Comparison of ENCODE assay signal across 9 cellular contexts in genomic region chr10:98790817-98791216, GRCh38.
DNase-seq lines count a peak whose midpoint lies in the region; ATAC-seq and TF ChIP-seq lines count a peak whose summit lies in the region.
"Had no signal": no experiment of that assay in that cellular context is flagged by ENCODE, and none has a peak within 500 bp of the region (broad histone marks: within the 10 kb centered on the region; RNA-seq: fewer than 3 reads in every experiment).

No MANE protein-coding gene starts in this region.

- H3K79me2 ChIP-seq in KMS-11 (ENCODE audit: insufficient read depth, low read depth), result no peaks in the 10 kb centered on the region

- TF ChIP-seq RAD21 in liver (IDR thresholded peaks at IDR 0.05), result peak; percentile 57 to 60

- no peaks in the 10 kb centered on the region for H3K4me1 ChIP-seq in KMS-11 (ENCODE audit: low read depth, poor library complexity, severe bottlenecking)
- no peaks in the 10 kb centered on the region for H3K4me1 ChIP-seq in liver (ENCODE audit: control insufficient read depth in 4 of 4, insufficient read depth in 4 of 4, low read length in 3 of 4)

- TF ChIP-seq CTCF in KMS-11 (conservative IDR thresholded peaks at IDR 0.05; ENCODE audit: low read depth, low read length), result peak; percentile 42; the same call in 1 of the 2 replicates
- TF ChIP-seq CTCF in liver (IDR thresholded peaks at IDR 0.05; ENCODE audit: low read depth, low read length, missing input control), result peak; percentile 35

- no peaks in the 10 kb centered on the region for H4K20me1 ChIP-seq in KMS-11 (ENCODE audit: insufficient read depth)

- H3K4me2 ChIP-seq in KMS-11, result no peak overlapping the region

- H3K9ac ChIP-seq in KMS-11 (no peak overlapping the region), liver (ENCODE audit: low read depth in 1 of 2, low read length in 2 of 2) (no peak overlapping the region)

- ATAC-seq in HG03280 (IDR thresholded peaks at IDR 0.05; ENCODE audit: unreplicated experiment) (no peak), HG03469 (IDR thresholded peaks at IDR 0.05; ENCODE audit: unreplicated experiment) (no peak)
- ATAC-seq: mucosa of descending colon had no signal

- H2AFZ ChIP-seq in KMS-11 (ENCODE audit: low read depth), result no peak overlapping the region

- DNase-seq in Daoy (ENCODE audit: low read depth), result peak; percentile 14
- DNase-seq in amniotic epithelial cell (ENCODE audit: low read depth), result peak; percentile 23
- no peak for DNase-seq in stimulated activated CD4-positive, alpha-beta T cell treated with anti-CD3 and anti-CD28 coated beads, Interleukin-2, amount 100 ng/mL, for 24 hours
- DNase-seq in effector CD4-positive, alpha-beta T cell, result no peak

- no peak overlapping the region for H3K27ac ChIP-seq in KMS-11
- H3K27ac ChIP-seq in liver (ENCODE audit: low read depth in 1 of 2, low read length in 2 of 2), result no peak overlapping the region

- H3K27me3 ChIP-seq in KMS-11 (ENCODE audit: insufficient read depth, low read depth), result no peaks in the 10 kb centered on the region
- peaks cover 0 to 6% (median 1%) of the 10 kb centered on the region in 4 donors for H3K27me3 ChIP-seq in liver (ENCODE audit: control insufficient read depth in 4 of 4, insufficient read depth in 4 of 4, low read length in 3 of 4)

- H3K36me3 ChIP-seq in KMS-11 (ENCODE audit: insufficient read depth) (no peaks in the 10 kb centered on the region), liver (ENCODE audit: control insufficient read depth in 4 of 4, insufficient read depth in 3 of 4, low read depth in 1 of 4, low read length in 3 of 4) (no peaks in the 10 kb centered on the region)

- H3K9me3 ChIP-seq in liver (ENCODE audit: control insufficient read depth in 4 of 4, low read length in 3 of 4), result no peaks in the 10 kb centered on the region
- H3K9me3 ChIP-seq: mucosa of descending colon had no signal

- H3K4me3 ChIP-seq in KMS-11 (IDR thresholded peaks at IDR 0.05; ENCODE audit: insufficient read depth, low read depth, low read length), result no peak overlapping the region
- H3K4me3 ChIP-seq in liver (ENCODE audit: low read depth in 1 of 3, low read length in 3 of 3), result no peak overlapping the region
- H3K4me3 ChIP-seq: mucosa of descending colon had no signal

TF ChIP-seq in liver, 16 proteins besides CTCF, POLR2A, EP300 and RAD21:
- TF ChIP-seq GABPA (IDR thresholded peaks at IDR 0.05 in 1 of 2, conservative IDR thresholded peaks at IDR 0.05 in 1 of 2), result no peak
- TF ChIP-seq YY1 (IDR thresholded peaks at IDR 0.05), result no peak
- no peak for TF ChIP-seq NR2F2 (IDR thresholded peaks at IDR 0.05)
- TF ChIP-seq JUND (IDR thresholded peaks at IDR 0.05), result no peak
- TF ChIP-seq EGR1 (IDR thresholded peaks at IDR 0.05; ENCODE audit: low read depth in 2 of 2), result no peak
- TF ChIP-seq, protein P1, sequence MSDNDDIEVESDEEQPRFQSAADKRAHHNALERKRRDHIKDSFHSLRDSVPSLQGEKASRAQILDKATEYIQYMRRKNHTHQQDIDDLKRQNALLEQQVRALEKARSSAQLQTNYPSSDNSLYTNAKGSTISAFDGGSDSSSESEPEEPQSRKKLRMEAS (IDR thresholded peaks at IDR 0.05), result no peak
- TF ChIP-seq FOXA1 (IDR thresholded peaks at IDR 0.05), result no peak
- TF ChIP-seq FOXA2 (IDR thresholded peaks at IDR 0.05), result no peak
- no peak for TF ChIP-seq SP1 (IDR thresholded peaks at IDR 0.05)
- TF ChIP-seq, protein P2, sequence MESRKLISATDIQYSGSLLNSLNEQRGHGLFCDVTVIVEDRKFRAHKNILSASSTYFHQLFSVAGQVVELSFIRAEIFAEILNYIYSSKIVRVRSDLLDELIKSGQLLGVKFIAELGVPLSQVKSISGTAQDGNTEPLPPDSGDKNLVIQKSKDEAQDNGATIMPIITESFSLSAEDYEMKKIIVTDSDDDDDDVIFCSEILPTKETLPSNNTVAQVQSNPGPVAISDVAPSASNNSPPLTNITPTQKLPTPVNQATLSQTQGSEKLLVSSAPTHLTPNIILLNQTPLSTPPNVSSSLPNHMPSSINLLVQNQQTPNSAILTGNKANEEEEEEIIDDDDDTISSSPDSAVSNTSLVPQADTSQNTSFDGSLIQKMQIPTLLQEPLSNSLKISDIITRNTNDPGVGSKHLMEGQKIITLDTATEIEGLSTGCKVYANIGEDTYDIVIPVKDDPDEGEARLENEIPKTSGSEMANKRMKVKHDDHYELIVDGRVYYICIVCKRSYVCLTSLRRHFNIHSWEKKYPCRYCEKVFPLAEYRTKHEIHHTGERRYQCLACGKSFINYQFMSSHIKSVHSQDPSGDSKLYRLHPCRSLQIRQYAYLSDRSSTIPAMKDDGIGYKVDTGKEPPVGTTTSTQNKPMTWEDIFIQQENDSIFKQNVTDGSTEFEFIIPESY (IDR thresholded peaks at IDR 0.05), result no peak
- TF ChIP-seq, protein P3, sequence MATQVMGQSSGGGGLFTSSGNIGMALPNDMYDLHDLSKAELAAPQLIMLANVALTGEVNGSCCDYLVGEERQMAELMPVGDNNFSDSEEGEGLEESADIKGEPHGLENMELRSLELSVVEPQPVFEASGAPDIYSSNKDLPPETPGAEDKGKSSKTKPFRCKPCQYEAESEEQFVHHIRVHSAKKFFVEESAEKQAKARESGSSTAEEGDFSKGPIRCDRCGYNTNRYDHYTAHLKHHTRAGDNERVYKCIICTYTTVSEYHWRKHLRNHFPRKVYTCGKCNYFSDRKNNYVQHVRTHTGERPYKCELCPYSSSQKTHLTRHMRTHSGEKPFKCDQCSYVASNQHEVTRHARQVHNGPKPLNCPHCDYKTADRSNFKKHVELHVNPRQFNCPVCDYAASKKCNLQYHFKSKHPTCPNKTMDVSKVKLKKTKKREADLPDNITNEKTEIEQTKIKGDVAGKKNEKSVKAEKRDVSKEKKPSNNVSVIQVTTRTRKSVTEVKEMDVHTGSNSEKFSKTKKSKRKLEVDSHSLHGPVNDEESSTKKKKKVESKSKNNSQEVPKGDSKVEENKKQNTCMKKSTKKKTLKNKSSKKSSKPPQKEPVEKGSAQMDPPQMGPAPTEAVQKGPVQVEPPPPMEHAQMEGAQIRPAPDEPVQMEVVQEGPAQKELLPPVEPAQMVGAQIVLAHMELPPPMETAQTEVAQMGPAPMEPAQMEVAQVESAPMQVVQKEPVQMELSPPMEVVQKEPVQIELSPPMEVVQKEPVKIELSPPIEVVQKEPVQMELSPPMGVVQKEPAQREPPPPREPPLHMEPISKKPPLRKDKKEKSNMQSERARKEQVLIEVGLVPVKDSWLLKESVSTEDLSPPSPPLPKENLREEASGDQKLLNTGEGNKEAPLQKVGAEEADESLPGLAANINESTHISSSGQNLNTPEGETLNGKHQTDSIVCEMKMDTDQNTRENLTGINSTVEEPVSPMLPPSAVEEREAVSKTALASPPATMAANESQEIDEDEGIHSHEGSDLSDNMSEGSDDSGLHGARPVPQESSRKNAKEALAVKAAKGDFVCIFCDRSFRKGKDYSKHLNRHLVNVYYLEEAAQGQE (IDR thresholded peaks at IDR 0.05), result no peak
- TF ChIP-seq HNF4G (IDR thresholded peaks at IDR 0.05), result no peak
- TF ChIP-seq TAF1 (conservative IDR thresholded peaks at IDR 0.05), result no peak
- no peak for TF ChIP-seq RXRA (IDR thresholded peaks at IDR 0.05)
- no peak for TF ChIP-seq HNF4A (conservative IDR thresholded peaks at IDR 0.05)
- no peak for TF ChIP-seq ATF3 (IDR thresholded peaks at IDR 0.05)

Comparison
In these comparisons a context has a peak if more than half of its experiments do, and no peak if none do; other contexts are left out.
1. DNase-seq: peak in Daoy (single experiment) and amniotic epithelial cell (single experiment); none in stimulated activated CD4-positive, alpha-beta T cell treated with anti-CD3 and anti-CD28 coated beads, Interleukin-2, amount 100 ng/mL, for 24 hours (0 of 2) and effector CD4-positive, alpha-beta T cell (single experiment).